In genomic region chr17:65698381-65699061, GRCh38 we compare ENCODE assay signal across 2 cellular contexts.
A peak's percentile ranks its signal among the peaks of the same experiment; 100 is the strongest.
TF ChIP-seq lines count a peak whose summit lies in the region.

No MANE protein-coding gene starts in this region.

TF ChIP-seq in IMR-90, 13 proteins besides CTCF, POLR2A, EP300 and RAD21:
- peak; percentile 65 for TF ChIP-seq CEBPB (IDR thresholded peaks at IDR 0.05; ENCODE audit: low read depth, low read length)
- TF ChIP-seq CHD1 (IDR thresholded peaks at IDR 0.05; ENCODE audit: low read depth, low read length) = no peak

TF ChIP-seq in endothelial cell of umbilical vein, 7 proteins besides CTCF, POLR2A, EP300 and RAD21:
- TF ChIP-seq EZH2 (IDR thresholded peaks at IDR 0.05; ENCODE audit: borderline replicate concordance, low read depth, low read length, severe bottlenecking) = no peak
- TF ChIP-seq GATA2 (IDR thresholded peaks at IDR 0.05; ENCODE audit: insufficient read depth, insufficient read length, low read depth, low read length) = no peak
- no peak for TF ChIP-seq POLR2AphosphoS5 (IDR thresholded peaks at IDR 0.05; ENCODE audit: insufficient read depth, low read depth, low read length)
- no peak for TF ChIP-seq FOS (IDR thresholded peaks at IDR 0.05; ENCODE audit: borderline replicate concordance, insufficient read depth, low read length)
